ENCODE assay signal across 12 cellular contexts in genomic region chr12:27176765-27177164, GRCh38.
DNase-seq lines count a peak whose midpoint lies in the region; ATAC-seq and TF ChIP-seq lines count a peak whose summit lies in the region.
"Had no signal": no experiment of that assay in that cellular context is flagged by ENCODE, and none has a peak within 500 bp of the region (broad histone marks: within the 10 kb centered on the region; RNA-seq: fewer than 3 reads in every experiment).

No MANE protein-coding gene starts in this region.

- H3K9me3 Mint-ChIP-seq in activated naive CD4-positive, alpha-beta T cell treated with anti-CD3 and anti-CD28 coated beads, Interleukin-2, amount 10 ng/mL, durations not matched to agents 7 days and 5 days: peaks cover 7% of the 10 kb centered on the region
- H3K9me3 Mint-ChIP-seq: memory B cell had no signal

- no peak overlapping the region for H3K9ac ChIP-seq in fibroblast of lung (ENCODE audit: insufficient read depth, low read length)
- no peak overlapping the region for H3K9ac ChIP-seq in colonic mucosa (ENCODE audit: low read depth in 2 of 2, low read length in 2 of 2)
- H3K9ac ChIP-seq: BLaER1 had no signal

- no peaks in the 10 kb centered on the region for H3K27me3 Mint-ChIP-seq in activated naive CD4-positive, alpha-beta T cell treated with anti-CD3 and anti-CD28 coated beads, Interleukin-2, amount 10 ng/mL, durations not matched to agents 7 days and 5 days
- H3K27me3 Mint-ChIP-seq: memory B cell had no signal

- CTCF ChIA-PET in activated naive CD4-positive, alpha-beta T cell treated with anti-CD3 and anti-CD28 coated beads, Interleukin-2, amount 10 ng/mL, durations not matched to agents 7 days and 5 days (lab: Charles Lee): interaction anchor here (1.2 kb wide), 1 partner anchor 130 kb away, joined by 4 read pairs; no protein-coding TSS in a partner anchor
- CTCF ChIA-PET in RWPE1 (lab: Yijun Ruan, JAX): no interaction called here

- H2AFZ ChIP-seq in fibroblast of lung (ENCODE audit: low read length): no peak overlapping the region

- TF ChIP-seq CTCF in RWPE1 (conservative IDR thresholded peaks at IDR 0.05; ENCODE audit: low read depth): no peak
- no peak for TF ChIP-seq CTCF in fibroblast of lung (conservative IDR thresholded peaks at IDR 0.05 in 1 of 2, IDR thresholded peaks at IDR 0.05 in 1 of 2; ENCODE audit: low read depth in 1 of 2, low read length in 2 of 2)
- no peak for TF ChIP-seq CTCF in colonic mucosa (IDR thresholded peaks at IDR 0.05)

- peaks cover 23% of the 10 kb centered on the region for H3K4me1 Mint-ChIP-seq in activated naive CD4-positive, alpha-beta T cell treated with anti-CD3 and anti-CD28 coated beads, Interleukin-2, amount 10 ng/mL, durations not matched to agents 7 days and 5 days

- H4K20me1 ChIP-seq in fibroblast of lung (ENCODE audit: control insufficient read depth, extremely low read depth, insufficient read depth, low read length): no peaks in the 10 kb centered on the region
- H4K20me1 ChIP-seq: BLaER1 had no signal

- H3K4me3 Mint-ChIP-seq in activated naive CD4-positive, alpha-beta T cell treated with anti-CD3 and anti-CD28 coated beads, Interleukin-2, amount 10 ng/mL, durations not matched to agents 7 days and 5 days: no peak overlapping the region
- H3K4me3 Mint-ChIP-seq: memory B cell had no signal

- H3K9me3 ChIP-seq in fibroblast of lung (ENCODE audit: control insufficient read depth, insufficient read depth, low read depth, low read length) (no peaks in the 10 kb centered on the region), colonic mucosa (no peaks in the 10 kb centered on the region)

- H3K4me2 ChIP-seq in fibroblast of lung (ENCODE audit: extremely low read depth, insufficient read depth, low read length): no peak overlapping the region
- H3K4me2 ChIP-seq: BLaER1 had no signal

- H3K27me3 ChIP-seq in fibroblast of lung (ENCODE audit: control insufficient read depth, insufficient read depth, low read length) (no peaks in the 10 kb centered on the region), colonic mucosa (no peaks in the 10 kb centered on the region)
- H3K27me3 ChIP-seq: BLaER1 had no signal

- H3K36me3 Mint-ChIP-seq in activated naive CD4-positive, alpha-beta T cell treated with anti-CD3 and anti-CD28 coated beads, Interleukin-2, amount 10 ng/mL, durations not matched to agents 7 days and 5 days: peaks cover 3% of the 10 kb centered on the region

- no peaks in the 10 kb centered on the region for H3K79me2 ChIP-seq in fibroblast of lung (ENCODE audit: control insufficient read depth, insufficient read depth, low read length)

- H3K4me3 ChIP-seq in fibroblast of lung (replicated peaks in 1 of 4; ENCODE audit: control extremely low read depth in 1 of 4, insufficient read depth in 1 of 4, low read depth in 3 of 4, low read length in 4 of 4): no peak overlapping the region
- no peak overlapping the region for H3K4me3 ChIP-seq in colonic mucosa
- H3K4me3 ChIP-seq: BLaER1, skin epidermis had no signal

- ATAC-seq in stimulated activated naive CD8-positive, alpha-beta T cell treated with anti-CD3 and anti-CD28 coated beads, Interleukin-15, Interleukin-2, amounts not matched to agents 100 U/mL and 50 U/mL, for 24 hours: no peak

- no peak overlapping the region for H3K27ac Mint-ChIP-seq in activated naive CD4-positive, alpha-beta T cell treated with anti-CD3 and anti-CD28 coated beads, Interleukin-2, amount 10 ng/mL, durations not matched to agents 7 days and 5 days
- H3K27ac Mint-ChIP-seq: memory B cell had no signal

- no peaks in the 10 kb centered on the region for H3K36me3 ChIP-seq in fibroblast of lung (ENCODE audit: control insufficient read depth, insufficient read depth, low read length)
- no peaks in the 10 kb centered on the region for H3K36me3 ChIP-seq in colonic mucosa
- H3K36me3 ChIP-seq: BLaER1 had no signal

- POLR2A ChIA-PET in RWPE1 (lab: Yijun Ruan, JAX; ENCODE audit: low non-redundant PET): no interaction called here

- intact Hi-C loops in colonic mucosa (cut with DNase I): no loop called here

- peak; percentile 40 for DNase-seq in activated naive CD4-positive, alpha-beta T cell treated with Interleukin-2 at 50 U/mL for 16 hours
- DNase-seq in activated naive CD4-positive, alpha-beta T cell treated with anti-CD3 and anti-CD28 coated beads, Interleukin-2, amount 10 ng/mL, durations not matched to agents 7 days and 5 days: no peak
- peak; percentile 71 for DNase-seq in RWPE1 (ENCODE audit: low spot score)
- DNase-seq in fibroblast of lung (ENCODE audit: low read depth in 2 of 2): peak; percentile 73 to 79
- peak; percentile 15 for DNase-seq in stimulated activated naive CD8-positive, alpha-beta T cell treated with anti-CD3 and anti-CD28 coated beads, Interleukin-15, Interleukin-2, amounts not matched to agents 100 U/mL and 50 U/mL, for 24 hours
- DNase-seq in colonic mucosa: no peak
- no peak for DNase-seq in NCI-H345 (lab: John Stamatoyannopoulos, UW)
- DNase-seq in NCI-H748 (lab: John Stamatoyannopoulos, UW; ENCODE audit: unreplicated experiment): no peak
- DNase-seq: NCI-H146 had no signal

- H3K4me1 ChIP-seq in fibroblast of lung (ENCODE audit: control insufficient read depth, extremely low read depth, insufficient read depth, low read length) (peaks cover 13% of the 10 kb centered on the region), colonic mucosa (no peaks in the 10 kb centered on the region)

- no peak overlapping the region for H3K27ac ChIP-seq in RWPE1
- H3K27ac ChIP-seq in fibroblast of lung (ENCODE audit: insufficient read depth, low read length): no peak overlapping the region
- H3K27ac ChIP-seq in colonic mucosa: no peak overlapping the region
- H3K27ac ChIP-seq: BLaER1 had no signal

Comparison
In these comparisons a context has a peak if more than half of its experiments do, and no peak if none do; other contexts are left out.
1. DNase-seq: peak in activated naive CD4-positive, alpha-beta T cell treated with Interleukin-2 at 50 U/mL for 16 hours (single experiment), RWPE1 (single experiment), fibroblast of lung (2 of 2) and stimulated activated naive CD8-positive, alpha-beta T cell treated with anti-CD3 and anti-CD28 coated beads, Interleukin-15, Interleukin-2, amounts not matched to agents 100 U/mL and 50 U/mL, for 24 hours (single experiment); none in activated naive CD4-positive, alpha-beta T cell treated with anti-CD3 and anti-CD28 coated beads, Interleukin-2, amount 10 ng/mL, durations not matched to agents 7 days and 5 days (single experiment), colonic mucosa (single experiment), NCI-H345 (single experiment) and NCI-H748 (single experiment).